1 cellular context compared by ENCODE assay signal in genomic region chr1:25596641-25597040, GRCh38. TPM values are rescaled to one million over a fixed set of nuclear protein-coding genes. Genes with fewer than 3 reads are reported as not detected.
"Had no signal": no experiment of that assay in that cellular context is flagged by ENCODE, and none has a peak within 500 bp of the region (broad histone marks: within the 10 kb centered on the region; RNA-seq: fewer than 3 reads in every experiment).

No MANE protein-coding gene starts in this region.

RNA-seq across cellular contexts. Expression of gene MAN1C1, which starts 19.9 kb away (rescaled TPM):
- total RNA-seq: SJSA1 had no signal
